ENCODE assay signal across 8 cellular contexts in the genomic region with DNA sequence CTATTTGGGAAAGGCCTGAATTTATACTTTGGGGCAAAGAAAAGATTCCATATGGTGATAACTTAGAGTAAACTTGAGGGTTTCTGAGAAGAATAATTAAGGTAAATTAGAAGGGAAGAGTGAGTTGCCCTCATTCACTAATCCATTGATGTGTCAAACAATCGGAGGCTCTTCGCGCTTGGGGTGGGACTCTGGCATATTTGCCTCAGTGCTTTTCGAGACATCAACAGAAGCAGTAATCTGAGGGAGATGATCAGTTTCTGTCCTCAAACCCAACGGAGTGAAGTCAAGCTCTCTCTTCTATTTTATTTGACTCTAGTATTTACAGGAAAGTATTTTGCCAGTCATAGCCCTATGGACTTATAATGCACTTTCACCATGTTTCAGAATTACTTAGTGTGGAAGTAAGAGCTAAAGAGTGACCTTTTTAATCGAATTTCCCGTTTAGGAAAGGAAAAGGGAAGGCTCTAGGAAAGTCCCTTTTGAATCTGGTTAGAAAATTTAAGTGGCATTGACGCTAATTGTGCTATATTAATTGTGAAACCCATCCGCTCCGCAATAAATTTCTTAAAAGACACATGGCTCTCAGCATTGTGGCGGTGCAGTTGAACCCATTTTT. TPM values are rescaled to one million over a fixed set of nuclear protein-coding genes. Genes with fewer than 3 reads are reported as not detected.
DNase-seq lines count a peak whose midpoint lies in the region; ATAC-seq and TF ChIP-seq lines count a peak whose summit lies in the region.

No MANE protein-coding gene starts in this region.

- POLR2A ChIA-PET in PC-3 (lab: Charles Lee; ENCODE audit: unreplicated experiment): interaction anchor here (0.5 to 1.0 kb wide), 3 partner anchors 41 to 57 kb away, joined by 3 read pairs; no protein-coding TSS in a partner anchor

- DNase-seq in PC-3: peak; percentile 24
- DNase-seq in epithelial cell of esophagus (ENCODE audit: low read depth): no peak
- no peak for DNase-seq in ecto neural progenitor cell (ENCODE audit: low spot score)
- DNase-seq in stimulated activated CD8-positive, alpha-beta memory T cell treated with anti-CD3 and anti-CD28 coated beads, Interleukin-4, amount 100 ng/mL, for 48 hours: no peak

- H3K9me3 ChIP-seq in ES-I3 (ENCODE audit: control insufficient read depth, insufficient read depth, low read length) (no peaks in the 10 kb centered on the region), PC-3 (ENCODE audit: low read length) (no peaks in the 10 kb centered on the region), neutrophil (no peaks in the 10 kb centered on the region)

- TF ChIP-seq CTCF in PC-3 (conservative IDR thresholded peaks at IDR 0.05; ENCODE audit: low read depth, low read length) (no peak), epithelial cell of esophagus (IDR thresholded peaks at IDR 0.05; ENCODE audit: insufficient read depth, low read depth, low read length, missing control alignments) (no peak), neutrophil (IDR thresholded peaks at IDR 0.05) (no peak)

- intact Hi-C loops in PC-3 (cut with micrococcal nuclease): loop anchor here (2.0 kb wide), 1 partner anchor 42 kb away; no protein-coding TSS in a partner anchor

- H3K79me2 ChIP-seq in PC-3 (ENCODE audit: low read length): peaks cover 71% of the 10 kb centered on the region

- peaks cover 49% of the 10 kb centered on the region for H4K20me1 ChIP-seq in PC-3 (ENCODE audit: low read length)

- H3K27me3 ChIP-seq in PC-3 (ENCODE audit: low read length) (no peaks in the 10 kb centered on the region), neutrophil (no peaks in the 10 kb centered on the region)

- H3F3A ChIP-seq in PC-3 (ENCODE audit: low read length, unreplicated experiment): no peaks in the 10 kb centered on the region

- ATAC-seq in PC-3 (no peak), GM21723 (IDR thresholded peaks at IDR 0.05; ENCODE audit: unreplicated experiment) (no peak), GM19467 (IDR thresholded peaks at IDR 0.05; ENCODE audit: unreplicated experiment) (no peak)

- H2AFZ ChIP-seq in PC-3 (ENCODE audit: low read length): no peak overlapping the region

- H3K9ac ChIP-seq in ES-I3 (ENCODE audit: low read depth, low read length): peak overlapping the region; percentile 89
- H3K9ac ChIP-seq in PC-3 (ENCODE audit: low read length): peak overlapping the region; percentile 93

- H3K4me3 ChIP-seq in PC-3 (ENCODE audit: low read length) (peak overlapping the region; percentile 85), epithelial cell of esophagus (ENCODE audit: low read length) (peak overlapping the region; percentile 71), neutrophil (ENCODE audit: low read depth in 1 of 2, low read length in 1 of 2) (peak overlapping the region; percentile 86 to 98)

- H3K4me1 ChIP-seq in ES-I3 (ENCODE audit: insufficient read depth, low read length): peaks cover 4% of the 10 kb centered on the region
- peaks cover 10% of the 10 kb centered on the region for H3K4me1 ChIP-seq in PC-3 (ENCODE audit: insufficient read depth, low read length)
- peaks cover 61 to 68% of the 10 kb centered on the region in 2 experiments for H3K4me1 ChIP-seq in neutrophil (ENCODE audit: control insufficient read depth in 1 of 2, insufficient read depth in 1 of 2, low read depth in 1 of 2, low read length in 1 of 2)

- CTCF ChIA-PET in PC-3 (lab: Charles Lee): interaction anchor here (1.1 to 1.2 kb wide), 2 partner anchors 44 to 157 kb away, joined by 3 to 5 read pairs; a partner anchor contains a TSS

- TSS peak; percentile 53 for BruUV-seq in PC-3 (replicated peaks; lab: Mats Ljungman, UMichigan)

- peak overlapping the region; percentile 93 for H3K4me2 ChIP-seq in PC-3 (ENCODE audit: low read length)

- H3K27ac ChIP-seq in PC-3 (ENCODE audit: low read length) (0 out of 2 replicates have a peak overlapping the region, but pooled peaks have one; percentile 95), neutrophil (peak overlapping the region; percentile 97)

- H3K36me3 ChIP-seq in ES-I3 (ENCODE audit: insufficient read depth, low read length) (peaks cover 3% of the 10 kb centered on the region), PC-3 (ENCODE audit: low read depth, low read length) (0 out of 2 replicates have a peak, but pooled peaks cover under 1% of the 10 kb centered on the region), neutrophil (peaks cover 13% of the 10 kb centered on the region)

- no peaks in the 10 kb centered on the region for H3K9me2 ChIP-seq in PC-3 (replicated peaks; ENCODE audit: low read length)

RNA-seq across cellular contexts. Expression of a gene that starts 1.3 kb away (rescaled TPM):
- 138 and 149 TPM in 2 replicates for total RNA-seq in PC-3 (2014; rRNA removed)

RNA-seq across cellular contexts. Expression of a gene that starts 52.9 kb away (rescaled TPM):
- total RNA-seq in PC-3 (2014; rRNA removed): 12.8 and 20.1 TPM in 2 replicates
